In the genomic region with DNA sequence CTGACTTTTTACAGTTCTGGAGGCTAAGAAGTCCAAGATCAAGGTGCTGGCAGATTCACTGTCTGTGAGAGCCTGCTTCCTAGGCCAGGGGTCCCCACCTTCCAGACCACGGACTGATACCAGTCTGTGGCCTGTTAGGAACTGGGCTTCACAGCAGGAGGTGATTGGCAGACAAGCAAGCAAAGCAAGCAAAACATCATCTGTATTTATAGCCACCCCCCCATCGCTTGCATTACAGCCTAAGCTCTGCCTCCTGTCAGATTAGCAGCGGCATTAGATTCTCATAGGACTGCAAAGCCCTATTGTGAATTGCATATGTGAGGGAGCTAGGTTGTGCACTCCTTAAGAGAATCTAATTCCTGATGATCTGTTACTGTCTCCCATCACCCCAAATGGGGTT, we compare ENCODE assay signal across 25 cellular contexts.
DNase-seq lines count a peak whose midpoint lies in the region; ATAC-seq and TF ChIP-seq lines count a peak whose summit lies in the region.
"Had no signal": no experiment of that assay in that cellular context is flagged by ENCODE, and none has a peak within 500 bp of the region (broad histone marks: within the 10 kb centered on the region; RNA-seq: fewer than 3 reads in every experiment).

No MANE protein-coding gene starts in this region.

- H3K4me1 ChIP-seq in BLaER1 treated with 17β-estradiol and CSF1 and Interleukin-3, amounts not matched to agents 10 nM and 100 nM = peaks cover 29 to 85% (median 68%) of the 10 kb centered on the region in 10 experiments
- H3K4me1 ChIP-seq in hepatocyte (ENCODE audit: insufficient read depth) (peaks cover 21% of the 10 kb centered on the region), skeletal muscle tissue (ENCODE audit: control insufficient read depth in 3 of 3, insufficient read depth in 3 of 3, low read length in 3 of 3) (peaks cover 6 to 8% (median 7%) of the 10 kb centered on the region in 3 donors), HAP-1 (peaks cover 8% of the 10 kb centered on the region)

- DNase-seq in NCI-H82 treated with DMSO at 0.1 percent for 48 hours (lab: John Stamatoyannopoulos, UW; ENCODE audit: unreplicated experiment) (peak; percentile 11), hepatocyte (ENCODE audit: low spot score) (no peak), HAP-1 (ENCODE audit: low spot score in 2 of 2) (no peak), immature natural killer cell (no peak)
- DNase-seq: AML-193; CD8-positive, alpha-beta T cell; DND-41; NCI-H1048; NCI-H1417; NCI-H1694; NCI-H2081 treated with DMSO at 0.1 percent for 48 hours; NCI-H2171; NCI-H345; NCI-H510A treated with DMSO at 0.1 percent for 48 hours; NK-92 treated with Interleukin-12 subunit alpha and Interleukin-12 subunit beta, amount 100 ng/mL, for 24 hours; RPMI8226; SHP77; T-cell had no signal

- peaks cover 0 to 31% (median 0%) of the 10 kb centered on the region in 11 experiments; a peak in 5 of 22 replicates for H3K27me3 ChIP-seq in BLaER1 treated with 17β-estradiol and CSF1 and Interleukin-3, amounts not matched to agents 10 nM and 100 nM
- H3K27me3 ChIP-seq in hepatocyte = no peaks in the 10 kb centered on the region
- H3K27me3 ChIP-seq in skeletal muscle tissue (ENCODE audit: control insufficient read depth in 3 of 3, insufficient read depth in 3 of 3, low read length in 3 of 3) = no peaks in the 10 kb centered on the region
- H3K27me3 ChIP-seq in HAP-1 (ENCODE audit: low read depth) = no peaks in the 10 kb centered on the region

- no peaks in the 10 kb centered on the region; a peak in 1 of 22 replicates for H3K36me3 ChIP-seq in BLaER1 treated with 17β-estradiol and CSF1 and Interleukin-3, amounts not matched to agents 10 nM and 100 nM
- no peaks in the 10 kb centered on the region for H3K36me3 ChIP-seq in hepatocyte (replicated peaks; ENCODE audit: insufficient read depth, low read depth)
- H3K36me3 ChIP-seq in skeletal muscle tissue (ENCODE audit: control insufficient read depth in 3 of 3, insufficient read depth in 3 of 3, low read length in 3 of 3) = no peaks in the 10 kb centered on the region
- H3K36me3 ChIP-seq in HAP-1 (replicated peaks) = no peaks in the 10 kb centered on the region

- peak overlapping the region in 2 of 10 experiments; percentile 39 to 46; a peak in 1 of 20 replicates for H3K4me3 ChIP-seq in BLaER1 treated with 17β-estradiol and CSF1 and Interleukin-3, amounts not matched to agents 10 nM and 100 nM
- H3K4me3 ChIP-seq in hepatocyte (no peak overlapping the region), skeletal muscle tissue (ENCODE audit: low read length in 3 of 3) (no peak overlapping the region), HAP-1 (no peak overlapping the region)
- H3K4me3 ChIP-seq: GM23248 had no signal

- no peak for ATAC-seq in GM18517 (IDR thresholded peaks at IDR 0.05; ENCODE audit: unreplicated experiment)
- ATAC-seq in HG03045 (IDR thresholded peaks at IDR 0.05; ENCODE audit: unreplicated experiment) = no peak
- ATAC-seq: CD8-positive, alpha-beta T cell; T-cell had no signal

- no peak overlapping the region for H3K4me3 Mint-ChIP-seq in immature natural killer cell
- H3K4me3 Mint-ChIP-seq: CD8-positive, alpha-beta T cell; T-cell had no signal

- no peak overlapping the region for H2AFZ ChIP-seq in hepatocyte
- H2AFZ ChIP-seq: GM23248 had no signal

- H3K4me1 Mint-ChIP-seq in immature natural killer cell = peaks cover 27 to 37% of the 10 kb centered on the region in 2 donors
- H3K4me1 Mint-ChIP-seq: T-cell had no signal

- no peak for TF ChIP-seq CTCF in hepatocyte (IDR thresholded peaks at IDR 0.05; ENCODE audit: poor library complexity)

- H3K9me3 Mint-ChIP-seq in immature natural killer cell = peaks cover 0 to 2% (median 0%) of the 10 kb centered on the region in 6 donors
- H3K9me3 Mint-ChIP-seq: CD8-positive, alpha-beta T cell had no signal

- H3K9me3 ChIP-seq in BLaER1 treated with 17β-estradiol and CSF1 and Interleukin-3, amounts not matched to agents 10 nM and 100 nM (replicated peaks in 1 of 11) = peaks cover 0 to 16% (median 6%) of the 10 kb centered on the region in 11 experiments; a peak in 9 of 22 replicates
- H3K9me3 ChIP-seq in hepatocyte (ENCODE audit: low read depth) = no peaks in the 10 kb centered on the region
- H3K9me3 ChIP-seq in skeletal muscle tissue (ENCODE audit: control insufficient read depth in 3 of 3, low read length in 3 of 3) = no peaks in the 10 kb centered on the region
- no peaks in the 10 kb centered on the region for H3K9me3 ChIP-seq in HAP-1

- H3K36me3 Mint-ChIP-seq in immature natural killer cell = no peaks in the 10 kb centered on the region
- H3K36me3 Mint-ChIP-seq: CD8-positive, alpha-beta T cell; T-cell had no signal

- H3K27ac Mint-ChIP-seq in immature natural killer cell = no peak overlapping the region
- H3K27ac Mint-ChIP-seq: CD8-positive, alpha-beta T cell; T-cell had no signal

- in situ Hi-C loops in HAP-1 (cut with MboI; ENCODE audit: low sequenced_read_pairs) = loop anchor here (10.0 kb wide), 3 partner anchors 435 to 695 kb away; no protein-coding TSS in a partner anchor

- no peaks in the 10 kb centered on the region for H4K20me1 ChIP-seq in BLaER1 treated with 17β-estradiol and CSF1 and Interleukin-3, amounts not matched to agents 10 nM and 100 nM
- H4K20me1 ChIP-seq in hepatocyte (ENCODE audit: insufficient read depth, poor library complexity, severe bottlenecking) = no peaks in the 10 kb centered on the region

- H3K9ac ChIP-seq in BLaER1 treated with 17β-estradiol and CSF1 and Interleukin-3, amounts not matched to agents 10 nM and 100 nM = no peak overlapping the region
- no peak overlapping the region for H3K9ac ChIP-seq in skeletal muscle tissue (ENCODE audit: low read depth in 1 of 3, low read length in 3 of 3)
- H3K9ac ChIP-seq: GM23248 had no signal

- H3K27me3 Mint-ChIP-seq in immature natural killer cell (ENCODE audit: low read depth in 3 of 3) = peaks cover 12 to 23% (median 14%) of the 10 kb centered on the region in 3 donors
- H3K27me3 Mint-ChIP-seq: T-cell had no signal

- H3K79me2 ChIP-seq in hepatocyte = no peaks in the 10 kb centered on the region

- WGBS in hepatocyte (ENCODE audit: low lambda C conversion rate, missing lambda C conversion rate) = 91% methylated on average over 3 of the region's 3 CpGs

- peak overlapping the region in 4 of 11 experiments; percentile 6 to 64 (median 22); a peak in 4 of 22 replicates for H3K27ac ChIP-seq in BLaER1 treated with 17β-estradiol and CSF1 and Interleukin-3, amounts not matched to agents 10 nM and 100 nM
- peak overlapping the region; percentile 42 for H3K27ac ChIP-seq in hepatocyte
- peak overlapping the region; percentile 63 for H3K27ac ChIP-seq in skeletal muscle tissue (ENCODE audit: low read depth, low read length)
- H3K27ac ChIP-seq: C4-2B, GM23248, HL-60 had no signal

- no peaks in the 10 kb centered on the region for H3K9me2 ChIP-seq in hepatocyte (replicated peaks; ENCODE audit: insufficient read depth)

- H3K4me2 ChIP-seq in BLaER1 treated with 17β-estradiol and CSF1 and Interleukin-3, amounts not matched to agents 10 nM and 100 nM = peak overlapping the region in 8 of 11 experiments; percentile 35 to 90 (median 66); a peak in 14 of 22 replicates
- H3K4me2 ChIP-seq in hepatocyte = no peak overlapping the region
